ENCODE assay signal across 9 cellular contexts in the genomic region with DNA sequence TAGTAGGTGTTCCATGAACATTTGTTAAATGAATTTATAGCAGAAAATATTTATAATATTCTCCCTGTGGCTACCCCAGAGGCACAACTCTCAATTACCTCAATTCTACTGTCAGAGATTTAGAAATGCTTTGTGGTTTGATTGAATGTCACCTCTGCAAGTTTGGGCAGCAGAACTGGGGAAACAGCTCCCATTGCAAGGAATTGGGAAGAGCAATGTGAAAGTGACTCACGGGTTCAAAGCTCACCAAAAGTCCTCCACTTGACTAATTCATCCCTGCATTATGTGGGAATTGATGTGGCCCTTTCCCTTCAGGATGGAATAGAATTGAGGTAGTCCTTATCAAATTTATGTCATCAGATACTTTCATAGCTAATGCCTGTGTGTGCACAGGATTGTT.
"Had no signal": no experiment of that assay in that cellular context is flagged by ENCODE, and none has a peak within 500 bp of the region (broad histone marks: within the 10 kb centered on the region; RNA-seq: fewer than 3 reads in every experiment).

No MANE protein-coding gene starts in this region.

- FAIRE-seq: H1, H54, HTR-8/SVneo, K562 had no signal

- DNase-seq: H9, HCEC 1CT, IMR-90, KG1 had no signal

- ATAC-seq: GM23338, K562 had no signal

- H3K4me3 ChIP-seq: GM23338, K562 had no signal
